1 cellular context compared by ENCODE assay signal in the genomic region with DNA sequence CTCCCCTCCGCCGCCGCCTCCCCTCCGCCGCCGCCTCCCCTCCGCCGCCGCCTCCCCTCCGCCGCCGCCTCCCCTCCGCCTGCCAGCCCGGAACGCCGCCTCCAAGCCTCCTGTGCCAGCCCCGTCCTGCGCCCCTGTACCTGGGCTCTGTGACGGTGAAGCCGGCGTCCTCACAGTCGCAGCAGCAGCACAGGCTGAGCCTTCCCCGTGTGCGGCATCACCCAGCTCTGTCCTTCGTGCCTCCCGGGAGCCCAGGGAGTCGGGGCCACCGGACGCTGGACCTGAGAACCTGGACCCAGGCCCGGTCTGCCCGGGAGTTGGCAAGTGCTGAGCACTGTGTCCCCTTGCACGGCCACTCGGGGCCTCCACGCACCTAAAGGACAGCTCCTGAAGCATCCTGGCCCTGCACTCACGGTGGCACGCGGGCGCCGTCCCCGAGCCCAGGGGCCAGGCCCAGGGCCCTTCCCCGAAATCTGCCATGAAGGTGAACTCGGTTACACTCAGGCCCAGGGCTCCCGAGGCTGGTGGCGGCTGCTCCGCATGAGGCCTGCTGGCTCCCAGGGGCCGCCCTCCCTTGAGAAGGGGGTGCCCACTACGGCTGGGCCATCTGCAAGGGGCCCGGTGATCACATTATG.
TF ChIP-seq lines count a peak whose summit lies in the region.

No MANE protein-coding gene starts in this region.

TF ChIP-seq in H1, 55 proteins besides CTCF, POLR2A, EP300 and RAD21:
- TF ChIP-seq RFX5 (IDR thresholded peaks at IDR 0.05; ENCODE audit: borderline replicate concordance, low read depth, low read length) (no peak), CHD2 (IDR thresholded peaks at IDR 0.05; ENCODE audit: low read length) (no peak), JUND (IDR thresholded peaks at IDR 0.05; ENCODE audit: low read length) (no peak), MAFK (IDR thresholded peaks at IDR 0.05; ENCODE audit: low read depth, low read length) (no peak), SP1 (IDR thresholded peaks at IDR 0.05; ENCODE audit: low read depth, low read length) (no peak), TAF1 (IDR thresholded peaks at IDR 0.05; ENCODE audit: low read depth, low read length) (no peak), BRCA1 (IDR thresholded peaks at IDR 0.05; ENCODE audit: low read depth, low read length) (no peak), KDM4A (IDR thresholded peaks at IDR 0.05; ENCODE audit: low read depth, low read length, severe bottlenecking) (no peak), CBX5 (IDR thresholded peaks at IDR 0.05; ENCODE audit: low read depth, low read length) (no peak), ASH2L (IDR thresholded peaks at IDR 0.05; ENCODE audit: low read length) (no peak), TAF7 (optimal IDR thresholded peaks at IDR 0.05; ENCODE audit: borderline replicate concordance, low read depth, low read length) (no peak), HDAC6 (IDR thresholded peaks at IDR 0.05; ENCODE audit: low read depth, low read length) (no peak), RNF2 (IDR thresholded peaks at IDR 0.05; ENCODE audit: borderline replicate concordance, low read depth, low read length, missing control alignments, poor library complexity, severe bottlenecking) (no peak), POU5F1 (IDR thresholded peaks at IDR 0.05; ENCODE audit: low read depth, low read length) (no peak), NRF1 (IDR thresholded peaks at IDR 0.05; ENCODE audit: low read depth, low read length) (no peak), CHD7 (IDR thresholded peaks at IDR 0.05; ENCODE audit: insufficient replicate concordance, low read length) (no peak), YY1 (IDR thresholded peaks at IDR 0.05; ENCODE audit: low read depth, low read length) (no peak), SP2 (IDR thresholded peaks at IDR 0.05; ENCODE audit: low read length) (no peak)
